12 cellular contexts compared by ENCODE assay signal in the genomic region with DNA sequence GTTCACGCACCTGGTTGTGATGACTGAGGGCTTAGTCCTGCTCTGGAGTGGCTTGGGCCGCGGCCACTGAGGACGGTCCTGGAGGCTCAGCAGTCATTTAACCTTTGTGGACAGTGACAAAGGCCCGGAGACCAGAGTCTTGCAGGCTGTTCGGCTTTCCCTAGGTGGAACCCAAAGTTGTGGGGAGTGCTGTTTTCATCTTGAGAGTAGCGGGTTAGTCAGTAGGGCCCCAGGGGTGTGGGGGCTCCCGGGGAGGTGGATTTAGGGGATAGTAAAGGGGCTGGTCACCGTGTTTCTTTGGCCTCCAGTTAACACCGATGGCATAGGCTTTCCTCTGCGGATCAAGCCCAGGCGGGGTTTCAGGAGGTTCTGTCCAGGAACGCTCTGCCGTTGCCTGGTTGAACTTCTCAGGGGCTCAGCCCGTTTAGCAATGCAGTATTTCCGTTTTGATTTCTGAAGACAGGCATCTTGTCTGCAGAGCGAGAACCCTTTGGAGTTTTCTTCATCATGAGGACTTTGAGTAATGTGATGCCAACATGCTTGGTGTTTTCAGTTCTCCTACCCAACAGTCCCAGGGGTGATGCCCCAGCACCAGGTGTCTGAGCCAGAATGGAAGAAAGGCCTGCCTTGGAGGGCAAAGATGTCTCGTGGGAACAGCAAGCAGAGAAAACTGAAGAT.
"Had no signal": no experiment of that assay in that cellular context is flagged by ENCODE, and none has a peak within 500 bp of the region (broad histone marks: within the 10 kb centered on the region; RNA-seq: fewer than 3 reads in every experiment).

No MANE protein-coding gene starts in this region.

- H3K4me1 ChIP-seq: lower lobe of right lung, testis had no signal

- H3K4me3 ChIP-seq: lower lobe of right lung, testis had no signal

- DNase-seq: activated T-cell treated with anti-CD3 and anti-CD28 coated beads, Interleukin-2, amount 50 U/mL, for 48 hours; erythroblast; kidney glomerular epithelial cell; lower lobe of right lung; midbrain; naive B cell; nucleus accumbens; right cardiac atrium; stimulated activated CD4-positive, alpha-beta T cell treated with anti-CD3 and anti-CD28 coated beads, Interleukin-1b, Interleukin-23, amount 100 ng/mL, for 48 hours; stimulated activated naive CD4-positive, alpha-beta T cell treated with Interleukin-2 at 50 U/mL for 16 hours; T-helper 2 cell; testis had no signal

- H3K9me3 ChIP-seq: lower lobe of right lung, testis had no signal

- H3K27me3 Mint-ChIP-seq: naive B cell had no signal

- ATAC-seq: lower lobe of right lung, right cardiac atrium had no signal

- H3K27me3 ChIP-seq: testis had no signal

- H3K36me3 ChIP-seq: lower lobe of right lung had no signal

- H3K27ac ChIP-seq: lower lobe of right lung, testis had no signal
